In the genomic region with DNA sequence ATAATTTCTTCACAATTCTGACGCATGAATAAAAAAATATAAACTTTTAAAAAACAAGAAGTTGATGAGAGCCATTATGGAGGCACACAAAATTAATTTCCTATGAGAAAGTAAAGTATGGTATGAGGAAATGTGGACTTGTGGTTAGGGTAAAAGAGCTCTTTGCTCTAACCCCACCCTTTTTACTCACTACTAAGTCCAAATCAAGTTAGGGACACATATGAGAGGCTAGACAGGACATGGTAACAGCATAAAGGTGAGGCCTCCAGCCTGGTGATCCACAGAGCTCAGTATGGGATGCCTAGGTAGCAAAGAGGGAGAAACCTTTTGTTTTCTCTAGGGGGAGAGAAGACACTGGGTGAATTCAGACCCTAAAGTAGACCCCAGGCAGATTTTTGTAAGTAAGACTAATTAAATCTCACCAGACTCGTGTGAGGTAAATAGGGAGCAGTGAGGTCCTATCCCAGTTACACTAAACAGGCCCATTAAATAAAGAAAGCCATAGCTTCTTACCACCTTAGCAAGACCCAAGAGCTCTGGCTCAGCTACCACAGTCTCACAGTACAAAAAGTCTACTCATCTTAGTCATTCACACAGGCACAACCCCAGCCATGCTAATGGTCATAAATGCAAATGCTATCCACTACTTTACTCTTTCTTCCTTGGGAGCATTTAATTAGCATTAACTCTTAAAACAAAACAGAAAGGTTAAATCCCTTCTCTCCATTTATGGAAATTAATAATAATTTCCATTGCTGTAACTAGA, we compare ENCODE assay signal across 1 cellular context.
TF ChIP-seq lines count a peak whose summit lies in the region.

No MANE protein-coding gene starts in this region.

TF ChIP-seq in IMR-90, 13 proteins besides CTCF, POLR2A, EP300 and RAD21:
- TF ChIP-seq NFE2L2 (IDR thresholded peaks at IDR 0.05; ENCODE audit: low read depth, low read length) (no peak), RFX5 (IDR thresholded peaks at IDR 0.05; ENCODE audit: low read depth, low read length) (no peak), MXI1 (IDR thresholded peaks at IDR 0.05; ENCODE audit: borderline replicate concordance, low read depth, low read length) (no peak), BHLHE40 (IDR thresholded peaks at IDR 0.05; ENCODE audit: low read depth, low read length) (no peak), CEBPB (IDR thresholded peaks at IDR 0.05; ENCODE audit: low read depth, low read length) (no peak), RCOR1 (IDR thresholded peaks at IDR 0.05; ENCODE audit: insufficient replicate concordance, low read length) (no peak), MAFK (IDR thresholded peaks at IDR 0.05; ENCODE audit: low read depth, low read length) (no peak), SMC3 (IDR thresholded peaks at IDR 0.05; ENCODE audit: low read depth, low read length) (no peak), MAZ (IDR thresholded peaks at IDR 0.05; ENCODE audit: borderline replicate concordance, low read depth, low read length) (no peak), FOS (IDR thresholded peaks at IDR 0.05; ENCODE audit: low read depth, low read length) (no peak), CHD1 (IDR thresholded peaks at IDR 0.05; ENCODE audit: low read depth, low read length) (no peak)
- TF ChIP-seq, protein P1, sequence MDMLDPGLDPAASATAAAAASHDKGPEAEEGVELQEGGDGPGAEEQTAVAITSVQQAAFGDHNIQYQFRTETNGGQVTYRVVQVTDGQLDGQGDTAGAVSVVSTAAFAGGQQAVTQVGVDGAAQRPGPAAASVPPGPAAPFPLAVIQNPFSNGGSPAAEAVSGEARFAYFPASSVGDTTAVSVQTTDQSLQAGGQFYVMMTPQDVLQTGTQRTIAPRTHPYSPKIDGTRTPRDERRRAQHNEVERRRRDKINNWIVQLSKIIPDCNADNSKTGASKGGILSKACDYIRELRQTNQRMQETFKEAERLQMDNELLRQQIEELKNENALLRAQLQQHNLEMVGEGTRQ (IDR thresholded peaks at IDR 0.05; ENCODE audit: low read depth, low read length) = no peak
- TF ChIP-seq, protein P2, sequence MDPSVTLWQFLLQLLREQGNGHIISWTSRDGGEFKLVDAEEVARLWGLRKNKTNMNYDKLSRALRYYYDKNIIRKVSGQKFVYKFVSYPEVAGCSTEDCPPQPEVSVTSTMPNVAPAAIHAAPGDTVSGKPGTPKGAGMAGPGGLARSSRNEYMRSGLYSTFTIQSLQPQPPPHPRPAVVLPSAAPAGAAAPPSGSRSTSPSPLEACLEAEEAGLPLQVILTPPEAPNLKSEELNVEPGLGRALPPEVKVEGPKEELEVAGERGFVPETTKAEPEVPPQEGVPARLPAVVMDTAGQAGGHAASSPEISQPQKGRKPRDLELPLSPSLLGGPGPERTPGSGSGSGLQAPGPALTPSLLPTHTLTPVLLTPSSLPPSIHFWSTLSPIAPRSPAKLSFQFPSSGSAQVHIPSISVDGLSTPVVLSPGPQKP (IDR thresholded peaks at IDR 0.05; ENCODE audit: borderline replicate concordance, low read depth, low read length) = no peak
